Comparison of ENCODE assay signal across 1 cellular context in the genomic region with DNA sequence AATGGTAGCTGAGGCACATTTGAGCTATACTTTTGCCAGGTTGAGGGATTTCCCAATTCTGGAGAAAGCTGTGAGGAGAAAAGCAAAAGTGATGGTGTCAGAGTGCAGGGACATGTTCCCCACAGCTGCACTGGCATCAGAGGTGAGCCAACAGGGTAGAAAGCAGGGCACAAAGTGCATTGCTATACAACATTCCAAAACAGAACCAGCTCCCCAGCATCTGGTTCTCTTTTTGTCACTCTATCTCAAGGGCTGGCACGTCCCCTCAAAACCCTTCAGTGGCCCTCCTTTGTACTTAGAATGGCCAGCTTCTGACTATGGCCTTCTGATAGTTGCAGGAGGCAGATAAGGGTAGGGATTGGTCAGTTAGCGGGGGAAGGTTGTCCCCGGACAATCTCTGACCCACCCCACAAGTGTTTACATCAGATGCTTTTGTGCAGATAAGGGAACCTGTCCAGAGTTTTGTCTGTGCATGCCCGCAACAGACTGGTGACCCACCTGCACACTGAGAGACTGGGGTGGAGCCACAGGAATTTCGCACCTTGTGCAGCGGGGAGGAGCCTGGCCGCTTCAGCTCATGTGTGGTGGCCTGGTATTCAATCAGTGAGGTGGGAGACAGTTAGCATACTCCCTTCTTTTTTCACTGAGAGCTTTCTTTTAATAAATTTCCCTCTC.
TF ChIP-seq lines count a peak whose summit lies in the region.

No MANE protein-coding gene starts in this region.

TF ChIP-seq in HepG2, 621 proteins besides CTCF, POLR2A, EP300 and RAD21 (continued from another document and continues in another):
- TF ChIP-seq, protein P1, sequence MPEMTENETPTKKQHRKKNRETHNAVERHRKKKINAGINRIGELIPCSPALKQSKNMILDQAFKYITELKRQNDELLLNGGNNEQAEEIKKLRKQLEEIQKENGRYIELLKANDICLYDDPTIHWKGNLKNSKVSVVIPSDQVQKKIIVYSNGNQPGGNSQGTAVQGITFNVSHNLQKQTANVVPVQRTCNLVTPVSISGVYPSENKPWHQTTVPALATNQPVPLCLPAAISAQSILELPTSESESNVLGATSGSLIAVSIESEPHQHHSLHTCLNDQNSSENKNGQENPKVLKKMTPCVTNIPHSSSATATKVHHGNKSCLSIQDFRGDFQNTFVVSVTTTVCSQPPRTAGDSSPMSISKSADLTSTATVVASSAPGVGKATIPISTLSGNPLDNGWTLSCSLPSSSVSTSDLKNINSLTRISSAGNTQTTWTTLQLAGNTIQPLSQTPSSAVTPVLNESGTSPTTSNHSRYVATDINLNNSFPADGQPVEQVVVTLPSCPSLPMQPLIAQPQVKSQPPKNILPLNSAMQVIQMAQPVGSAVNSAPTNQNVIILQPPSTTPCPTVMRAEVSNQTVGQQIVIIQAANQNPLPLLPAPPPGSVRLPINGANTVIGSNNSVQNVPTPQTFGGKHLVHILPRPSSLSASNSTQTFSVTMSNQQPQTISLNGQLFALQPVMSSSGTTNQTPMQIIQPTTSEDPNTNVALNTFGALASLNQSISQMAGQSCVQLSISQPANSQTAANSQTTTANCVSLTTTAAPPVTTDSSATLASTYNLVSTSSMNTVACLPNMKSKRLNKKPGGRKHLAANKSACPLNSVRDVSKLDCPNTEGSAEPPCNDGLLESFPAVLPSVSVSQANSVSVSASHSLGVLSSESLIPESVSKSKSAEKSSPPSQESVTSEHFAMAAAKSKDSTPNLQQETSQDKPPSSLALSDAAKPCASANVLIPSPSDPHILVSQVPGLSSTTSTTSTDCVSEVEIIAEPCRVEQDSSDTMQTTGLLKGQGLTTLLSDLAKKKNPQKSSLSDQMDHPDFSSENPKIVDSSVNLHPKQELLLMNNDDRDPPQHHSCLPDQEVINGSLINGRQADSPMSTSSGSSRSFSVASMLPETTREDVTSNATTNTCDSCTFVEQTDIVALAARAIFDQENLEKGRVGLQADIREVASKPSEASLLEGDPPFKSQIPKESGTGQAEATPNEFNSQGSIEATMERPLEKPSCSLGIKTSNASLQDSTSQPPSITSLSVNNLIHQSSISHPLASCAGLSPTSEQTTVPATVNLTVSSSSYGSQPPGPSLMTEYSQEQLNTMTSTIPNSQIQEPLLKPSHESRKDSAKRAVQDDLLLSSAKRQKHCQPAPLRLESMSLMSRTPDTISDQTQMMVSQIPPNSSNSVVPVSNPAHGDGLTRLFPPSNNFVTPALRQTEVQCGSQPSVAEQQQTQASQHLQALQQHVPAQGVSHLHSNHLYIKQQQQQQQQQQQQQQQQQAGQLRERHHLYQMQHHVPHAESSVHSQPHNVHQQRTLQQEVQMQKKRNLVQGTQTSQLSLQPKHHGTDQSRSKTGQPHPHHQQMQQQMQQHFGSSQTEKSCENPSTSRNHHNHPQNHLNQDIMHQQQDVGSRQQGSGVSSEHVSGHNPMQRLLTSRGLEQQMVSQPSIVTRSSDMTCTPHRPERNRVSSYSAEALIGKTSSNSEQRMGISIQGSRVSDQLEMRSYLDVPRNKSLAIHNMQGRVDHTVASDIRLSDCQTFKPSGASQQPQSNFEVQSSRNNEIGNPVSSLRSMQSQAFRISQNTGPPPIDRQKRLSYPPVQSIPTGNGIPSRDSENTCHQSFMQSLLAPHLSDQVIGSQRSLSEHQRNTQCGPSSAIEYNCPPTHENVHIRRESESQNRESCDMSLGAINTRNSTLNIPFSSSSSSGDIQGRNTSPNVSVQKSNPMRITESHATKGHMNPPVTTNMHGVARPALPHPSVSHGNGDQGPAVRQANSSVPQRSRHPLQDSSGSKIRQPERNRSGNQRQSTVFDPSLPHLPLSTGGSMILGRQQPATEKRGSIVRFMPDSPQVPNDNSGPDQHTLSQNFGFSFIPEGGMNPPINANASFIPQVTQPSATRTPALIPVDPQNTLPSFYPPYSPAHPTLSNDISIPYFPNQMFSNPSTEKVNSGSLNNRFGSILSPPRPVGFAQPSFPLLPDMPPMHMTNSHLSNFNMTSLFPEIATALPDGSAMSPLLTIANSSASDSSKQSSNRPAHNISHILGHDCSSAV (CRISPR knock-in tag; IDR thresholded peaks at IDR 0.05; ENCODE audit: borderline replicate concordance): no peak
- TF ChIP-seq KMT2A (CRISPR knock-in tag; IDR thresholded peaks at IDR 0.05) (no peak), ZNF777 (CRISPR knock-in tag; IDR thresholded peaks at IDR 0.05) (no peak), ZFP82 (CRISPR knock-in tag; IDR thresholded peaks at IDR 0.05; ENCODE audit: borderline replicate concordance) (no peak), ZNF713 (CRISPR knock-in tag; IDR thresholded peaks at IDR 0.05) (no peak), CREBL2 (CRISPR knock-in tag; IDR thresholded peaks at IDR 0.05; ENCODE audit: borderline replicate concordance) (no peak), ZNF331 (CRISPR knock-in tag; IDR thresholded peaks at IDR 0.05) (peak; percentile 33; the same call in 1 of the 2 replicates), THYN1 (CRISPR knock-in tag; IDR thresholded peaks at IDR 0.05; ENCODE audit: borderline replicate concordance, low read depth) (no peak), SCMH1 (CRISPR knock-in tag; IDR thresholded peaks at IDR 0.05; ENCODE audit: borderline replicate concordance) (no peak), MIXL1 (CRISPR knock-in tag; IDR thresholded peaks at IDR 0.05) (peak; percentile 27; the same call in 1 of the 2 replicates), MLX (CRISPR knock-in tag; IDR thresholded peaks at IDR 0.05) (no peak), SMC3 (IDR thresholded peaks at IDR 0.05; ENCODE audit: low read length) (no peak), ZNF652 (CRISPR knock-in tag; IDR thresholded peaks at IDR 0.05; ENCODE audit: borderline replicate concordance, low read depth) (no peak), AGO1 (IDR thresholded peaks at IDR 0.05; ENCODE audit: low read depth, low read length, poor library complexity, severe bottlenecking) (no peak), ISL2 (CRISPR knock-in tag; IDR thresholded peaks at IDR 0.05) (no peak), POLR2AphosphoS2 (IDR thresholded peaks at IDR 0.05; ENCODE audit: low read depth, low read length) (no peak), ZBTB42 (CRISPR knock-in tag; IDR thresholded peaks at IDR 0.05) (no peak), ZFP62 (CRISPR knock-in tag; IDR thresholded peaks at IDR 0.05) (no peak), GPN1 (CRISPR knock-in tag; IDR thresholded peaks at IDR 0.05; ENCODE audit: borderline replicate concordance) (no peak), HOXA9 (CRISPR knock-in tag; IDR thresholded peaks at IDR 0.05; ENCODE audit: borderline replicate concordance) (no peak), ZFY (CRISPR knock-in tag; IDR thresholded peaks at IDR 0.05) (no peak), ZNF781 (CRISPR knock-in tag; IDR thresholded peaks at IDR 0.05; ENCODE audit: borderline replicate concordance, not compliant biosample characterization) (no peak), FOXC1 (CRISPR knock-in tag; IDR thresholded peaks at IDR 0.05; ENCODE audit: borderline replicate concordance) (0 out of 2 replicates have a peak, but pooled peaks have one; percentile 72), ZNF264 (CRISPR knock-in tag; IDR thresholded peaks at IDR 0.05) (no peak), ZBTB8A (CRISPR knock-in tag; IDR thresholded peaks at IDR 0.05; ENCODE audit: borderline replicate concordance, low read depth) (no peak), FOXM1 (CRISPR knock-in tag; IDR thresholded peaks at IDR 0.05) (no peak), ZNF136 (CRISPR knock-in tag; IDR thresholded peaks at IDR 0.05; ENCODE audit: low read depth) (no peak), CCAR2 (optimal IDR thresholded peaks at IDR 0.05; ENCODE audit: low read depth, low read length) (no peak), PCBP1 (IDR thresholded peaks at IDR 0.05; ENCODE audit: borderline replicate concordance, low read depth, low read length) (no peak), ZNF350 (CRISPR knock-in tag; IDR thresholded peaks at IDR 0.05; ENCODE audit: borderline replicate concordance, low read depth) (peak; percentile 67; the same call in 1 of the 2 replicates), SAP130 (CRISPR knock-in tag; IDR thresholded peaks at IDR 0.05; ENCODE audit: low read depth) (peak; percentile 41; the same call in 1 of the 2 replicates), TOPORS (CRISPR knock-in tag; IDR thresholded peaks at IDR 0.05) (no peak), RFXANK (CRISPR knock-in tag; IDR thresholded peaks at IDR 0.05) (no peak), AFF4 (CRISPR knock-in tag; IDR thresholded peaks at IDR 0.05) (no peak)
- TF ChIP-seq, protein P2, sequence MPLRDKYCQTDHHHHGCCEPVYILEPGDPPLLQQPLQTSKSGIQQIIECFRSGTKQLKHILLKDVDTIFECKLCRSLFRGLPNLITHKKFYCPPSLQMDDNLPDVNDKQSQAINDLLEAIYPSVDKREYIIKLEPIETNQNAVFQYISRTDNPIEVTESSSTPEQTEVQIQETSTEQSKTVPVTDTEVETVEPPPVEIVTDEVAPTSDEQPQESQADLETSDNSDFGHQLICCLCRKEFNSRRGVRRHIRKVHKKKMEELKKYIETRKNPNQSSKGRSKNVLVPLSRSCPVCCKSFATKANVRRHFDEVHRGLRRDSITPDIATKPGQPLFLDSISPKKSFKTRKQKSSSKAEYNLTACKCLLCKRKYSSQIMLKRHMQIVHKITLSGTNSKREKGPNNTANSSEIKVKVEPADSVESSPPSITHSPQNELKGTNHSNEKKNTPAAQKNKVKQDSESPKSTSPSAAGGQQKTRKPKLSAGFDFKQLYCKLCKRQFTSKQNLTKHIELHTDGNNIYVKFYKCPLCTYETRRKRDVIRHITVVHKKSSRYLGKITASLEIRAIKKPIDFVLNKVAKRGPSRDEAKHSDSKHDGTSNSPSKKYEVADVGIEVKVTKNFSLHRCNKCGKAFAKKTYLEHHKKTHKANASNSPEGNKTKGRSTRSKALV (CRISPR knock-in tag; IDR thresholded peaks at IDR 0.05): no peak
- TF ChIP-seq, protein P3, sequence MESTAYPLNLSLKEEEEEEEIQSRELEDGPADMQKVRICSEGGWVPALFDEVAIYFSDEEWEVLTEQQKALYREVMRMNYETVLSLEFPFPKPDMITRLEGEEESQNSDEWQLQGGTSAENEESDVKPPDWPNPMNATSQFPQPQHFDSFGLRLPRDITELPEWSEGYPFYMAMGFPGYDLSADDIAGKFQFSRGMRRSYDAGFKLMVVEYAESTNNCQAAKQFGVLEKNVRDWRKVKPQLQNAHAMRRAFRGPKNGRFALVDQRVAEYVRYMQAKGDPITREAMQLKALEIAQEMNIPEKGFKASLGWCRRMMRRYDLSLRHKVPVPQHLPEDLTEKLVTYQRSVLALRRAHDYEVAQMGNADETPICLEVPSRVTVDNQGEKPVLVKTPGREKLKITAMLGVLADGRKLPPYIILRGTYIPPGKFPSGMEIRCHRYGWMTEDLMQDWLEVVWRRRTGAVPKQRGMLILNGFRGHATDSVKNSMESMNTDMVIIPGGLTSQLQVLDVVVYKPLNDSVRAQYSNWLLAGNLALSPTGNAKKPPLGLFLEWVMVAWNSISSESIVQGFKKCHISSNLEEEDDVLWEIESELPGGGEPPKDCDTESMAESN (CRISPR knock-in tag; conservative IDR thresholded peaks at IDR 0.05): no peak
- TF ChIP-seq, protein P4, sequence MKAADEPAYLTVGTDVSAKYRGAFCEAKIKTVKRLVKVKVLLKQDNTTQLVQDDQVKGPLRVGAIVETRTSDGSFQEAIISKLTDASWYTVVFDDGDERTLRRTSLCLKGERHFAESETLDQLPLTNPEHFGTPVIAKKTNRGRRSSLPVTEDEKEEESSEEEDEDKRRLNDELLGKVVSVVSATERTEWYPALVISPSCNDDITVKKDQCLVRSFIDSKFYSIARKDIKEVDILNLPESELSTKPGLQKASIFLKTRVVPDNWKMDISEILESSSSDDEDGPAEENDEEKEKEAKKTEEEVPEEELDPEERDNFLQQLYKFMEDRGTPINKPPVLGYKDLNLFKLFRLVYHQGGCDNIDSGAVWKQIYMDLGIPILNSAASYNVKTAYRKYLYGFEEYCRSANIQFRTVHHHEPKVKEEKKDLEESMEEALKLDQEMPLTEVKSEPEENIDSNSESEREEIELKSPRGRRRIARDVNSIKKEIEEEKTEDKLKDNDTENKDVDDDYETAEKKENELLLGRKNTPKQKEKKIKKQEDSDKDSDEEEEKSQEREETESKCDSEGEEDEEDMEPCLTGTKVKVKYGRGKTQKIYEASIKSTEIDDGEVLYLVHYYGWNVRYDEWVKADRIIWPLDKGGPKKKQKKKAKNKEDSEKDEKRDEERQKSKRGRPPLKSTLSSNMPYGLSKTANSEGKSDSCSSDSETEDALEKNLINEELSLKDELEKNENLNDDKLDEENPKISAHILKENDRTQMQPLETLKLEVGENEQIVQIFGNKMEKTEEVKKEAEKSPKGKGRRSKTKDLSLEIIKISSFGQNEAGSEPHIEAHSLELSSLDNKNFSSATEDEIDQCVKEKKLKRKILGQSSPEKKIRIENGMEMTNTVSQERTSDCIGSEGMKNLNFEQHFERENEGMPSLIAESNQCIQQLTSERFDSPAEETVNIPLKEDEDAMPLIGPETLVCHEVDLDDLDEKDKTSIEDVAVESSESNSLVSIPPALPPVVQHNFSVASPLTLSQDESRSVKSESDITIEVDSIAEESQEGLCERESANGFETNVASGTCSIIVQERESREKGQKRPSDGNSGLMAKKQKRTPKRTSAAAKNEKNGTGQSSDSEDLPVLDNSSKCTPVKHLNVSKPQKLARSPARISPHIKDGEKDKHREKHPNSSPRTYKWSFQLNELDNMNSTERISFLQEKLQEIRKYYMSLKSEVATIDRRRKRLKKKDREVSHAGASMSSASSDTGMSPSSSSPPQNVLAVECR (CRISPR knock-in tag; IDR thresholded peaks at IDR 0.05; ENCODE audit: borderline replicate concordance): peak; percentile 28; the same call in 1 of the 2 replicates
